In genomic region chr9:84170521-84171141, GRCh38 we compare ENCODE assay signal across 9 cellular contexts.
DNase-seq lines count a peak whose midpoint lies in the region; ATAC-seq and TF ChIP-seq lines count a peak whose summit lies in the region.
"Had no signal": no experiment of that assay in that cellular context is flagged by ENCODE, and none has a peak within 500 bp of the region (broad histone marks: within the 10 kb centered on the region; RNA-seq: fewer than 3 reads in every experiment).

No MANE protein-coding gene starts in this region.

- 0 out of 2 replicates have a peak overlapping the region, but pooled peaks have one; percentile 27 for H3K9ac ChIP-seq in GM23248

- no peaks in the 10 kb centered on the region for H3K9me2 ChIP-seq in GM23248 (ENCODE audit: insufficient read depth)

- H3K27ac Mint-ChIP-seq in effector memory CD8-positive, alpha-beta T cell = no peak overlapping the region
- H3K27ac Mint-ChIP-seq: stimulated activated naive CD8-positive, alpha-beta T cell treated with anti-CD3 and anti-CD28 coated beads, Interleukin-15, Interleukin-2, amounts not matched to agents 100 ng/mL and 50 ng/mL, for 24 hours had no signal

- H3K79me2 ChIP-seq in GM23248 (ENCODE audit: insufficient read depth) = no peaks in the 10 kb centered on the region

- H3K36me3 Mint-ChIP-seq in effector memory CD8-positive, alpha-beta T cell (ENCODE audit: insufficient read depth) = no peaks in the 10 kb centered on the region

- WGBS in GM23248 (ENCODE audit: low coverage in 1 of 2, low lambda C conversion rate in 2 of 2, missing lambda C conversion rate in 2 of 2), 2 experiments = 10 to 11% methylated on average over 9 of the region's 9 CpGs

- H3K27me3 ChIP-seq in GM23248 (replicated peaks; ENCODE audit: insufficient read depth) = no peaks in the 10 kb centered on the region
- H3K27me3 ChIP-seq in SJCRH30 = no peaks in the 10 kb centered on the region

- H4K20me1 ChIP-seq in GM23248 (ENCODE audit: insufficient read depth) = no peaks in the 10 kb centered on the region

- H3K4me2 ChIP-seq in GM23248 (ENCODE audit: unreplicated experiment) = peak overlapping the region; percentile 69

- in situ Hi-C loops in GM23248 (cut with MboI) = no loop called here

- H3K9me3 Mint-ChIP-seq in effector memory CD8-positive, alpha-beta T cell = no peaks in the 10 kb centered on the region
- H3K9me3 Mint-ChIP-seq: stimulated activated naive CD8-positive, alpha-beta T cell treated with anti-CD3 and anti-CD28 coated beads, Interleukin-15, Interleukin-2, amounts not matched to agents 100 ng/mL and 50 ng/mL, for 24 hours had no signal

- H3K9me3 ChIP-seq in GM23248 (ENCODE audit: low read depth) (no peaks in the 10 kb centered on the region), SJCRH30 (replicated peaks) (no peaks in the 10 kb centered on the region)

- peak overlapping the region; percentile 85 for H3K27ac ChIP-seq in GM23248
- H3K27ac ChIP-seq in SJCRH30 = peak overlapping the region; percentile 62

- H2AFZ ChIP-seq in GM23248 = peak overlapping the region; percentile 61

- DNase-seq in GM23248 = peak; percentile 97
- DNase-seq in SJCRH30 = peak; percentile 98
- peak; percentile 98 for DNase-seq in foreskin fibroblast
- DNase-seq in retina = peak; percentile 25
- no peak for DNase-seq in effector memory CD8-positive, alpha-beta T cell
- no peak for DNase-seq in GM10266 (ENCODE audit: extremely low spot score)
- DNase-seq in activated T-cell treated with anti-CD3 and anti-CD28 coated beads for 4 hours = no peak

- no peak overlapping the region for H3K4me3 Mint-ChIP-seq in effector memory CD8-positive, alpha-beta T cell
- H3K4me3 Mint-ChIP-seq: stimulated activated naive CD8-positive, alpha-beta T cell treated with anti-CD3 and anti-CD28 coated beads, Interleukin-15, Interleukin-2, amounts not matched to agents 100 ng/mL and 50 ng/mL, for 24 hours had no signal

- H3K4me1 Mint-ChIP-seq in effector memory CD8-positive, alpha-beta T cell (ENCODE audit: low read depth in 2 of 2) = no peaks in the 10 kb centered on the region

- ATAC-seq in HG03432 (IDR thresholded peaks at IDR 0.05; ENCODE audit: unreplicated experiment) = no peak
- ATAC-seq in effector memory CD8-positive, alpha-beta T cell (replicated peaks) = no peak

- peaks cover 26% of the 10 kb centered on the region for H3K4me1 ChIP-seq in GM23248 (ENCODE audit: insufficient read depth)
- peaks cover 49% of the 10 kb centered on the region for H3K4me1 ChIP-seq in SJCRH30

- H3K27me3 Mint-ChIP-seq in effector memory CD8-positive, alpha-beta T cell = peaks cover 11 to 32% of the 10 kb centered on the region in 2 donors
- H3K27me3 Mint-ChIP-seq: stimulated activated naive CD8-positive, alpha-beta T cell treated with anti-CD3 and anti-CD28 coated beads, Interleukin-15, Interleukin-2, amounts not matched to agents 100 ng/mL and 50 ng/mL, for 24 hours had no signal

- TF ChIP-seq CTCF in foreskin fibroblast (IDR thresholded peaks at IDR 0.05; ENCODE audit: low read depth, low read length) (peak; percentile 3), GM10266 (IDR thresholded peaks at IDR 0.05; ENCODE audit: control insufficient read depth, insufficient read depth, low read depth, missing control alignments) (no peak)

- H3K4me3 ChIP-seq in GM23248 = 0 out of 2 replicates have a peak overlapping the region, but pooled peaks have one; percentile 26
- no peak overlapping the region for H3K4me3 ChIP-seq in SJCRH30
- H3K4me3 ChIP-seq in foreskin fibroblast (ENCODE audit: low read depth in 1 of 2, low read length in 2 of 2) = no peak overlapping the region

- no peaks in the 10 kb centered on the region for H3K36me3 ChIP-seq in GM23248 (ENCODE audit: low read depth)
- H3K36me3 ChIP-seq in SJCRH30 = no peaks in the 10 kb centered on the region

- peaks cover 32% of the 10 kb centered on the region for H3F3A ChIP-seq in GM23248 (ENCODE audit: insufficient read depth)

Comparison
In these comparisons a context has a peak if more than half of its experiments do, and no peak if none do; other contexts are left out.
1. DNase-seq: peak in GM23248 (single experiment), SJCRH30 (2 of 2), foreskin fibroblast (2 of 2) and retina (single experiment); none in effector memory CD8-positive, alpha-beta T cell (0 of 3), GM10266 (single experiment) and activated T-cell treated with anti-CD3 and anti-CD28 coated beads for 4 hours (single experiment).